ENCODE assay signal across 8 cellular contexts in genomic region chr3:113696658-113697191, GRCh38. TPM values are rescaled to one million over a fixed set of nuclear protein-coding genes. Genes with fewer than 3 reads are reported as not detected.
DNase-seq lines count a peak whose midpoint lies in the region; ATAC-seq and TF ChIP-seq lines count a peak whose summit lies in the region.

No MANE protein-coding gene starts in this region.

- H3K4me3 ChIP-seq in endodermal cell (ENCODE audit: low read length) (peak overlapping the region; percentile 100), mesenchymal stem cell (ENCODE audit: insufficient read depth in 1 of 2, low read depth in 1 of 2, low read length in 2 of 2) (peak overlapping the region; percentile 92 to 99)

- H2AK5ac ChIP-seq in mesenchymal stem cell (ENCODE audit: low read length, severe bottlenecking) = no peak overlapping the region

- H3K27ac Mint-ChIP-seq in activated CD8-positive, alpha-beta memory T cell treated with anti-CD3 and anti-CD28 coated beads, Interleukin-2, amount 10 ng/mL, durations not matched to agents 7 days and 5 days = no peak overlapping the region
- H3K27ac Mint-ChIP-seq in endodermal cell = no peak overlapping the region

- H3K79me1 ChIP-seq in mesenchymal stem cell (replicated peaks; ENCODE audit: low read length, poor library complexity, severe bottlenecking) = peaks cover 25% of the 10 kb centered on the region

- H2BK5ac ChIP-seq in mesenchymal stem cell (ENCODE audit: low read depth, low read length, poor library complexity, severe bottlenecking) = no peak overlapping the region

- peaks cover 2% of the 10 kb centered on the region for H3K36me3 Mint-ChIP-seq in activated CD8-positive, alpha-beta memory T cell treated with anti-CD3 and anti-CD28 coated beads, Interleukin-2, amount 10 ng/mL, durations not matched to agents 7 days and 5 days
- H3K36me3 Mint-ChIP-seq in endodermal cell (ENCODE audit: low read depth) = no peaks in the 10 kb centered on the region

- H3K9me3 ChIP-seq in endodermal cell (ENCODE audit: control insufficient read depth, low read length) = no peaks in the 10 kb centered on the region
- no peaks in the 10 kb centered on the region for H3K9me3 ChIP-seq in mesenchymal stem cell (ENCODE audit: control insufficient read depth, low read length)

- peak overlapping the region; percentile 57 to 65 for H3K4ac ChIP-seq in mesenchymal stem cell (ENCODE audit: low read depth in 1 of 2, low read length in 2 of 2)

- CTCF ChIA-PET in activated CD8-positive, alpha-beta memory T cell treated with anti-CD3 and anti-CD28 coated beads, Interleukin-2, amount 10 ng/mL, durations not matched to agents 7 days and 5 days (lab: Charles Lee) = interaction anchor here (0.9 to 2.3 kb wide), 4 partner anchors 32 to 49 kb away, joined by 3 to 8 read pairs (median 4); partner anchors contain the start of gene NAA50

- no peak overlapping the region for H3K4me3 Mint-ChIP-seq in activated CD8-positive, alpha-beta memory T cell treated with anti-CD3 and anti-CD28 coated beads, Interleukin-2, amount 10 ng/mL, durations not matched to agents 7 days and 5 days
- H3K4me3 Mint-ChIP-seq in endodermal cell = no peak overlapping the region

- H3K36me3 ChIP-seq in endodermal cell (ENCODE audit: control insufficient read depth, insufficient read depth, low read length) = no peaks in the 10 kb centered on the region
- no peaks in the 10 kb centered on the region for H3K36me3 ChIP-seq in mesenchymal stem cell (ENCODE audit: control insufficient read depth in 1 of 2, insufficient read depth in 2 of 2, low read depth in 1 of 2, low read length in 2 of 2)

- no peak overlapping the region for H4K91ac ChIP-seq in mesenchymal stem cell (ENCODE audit: low read length)

- no peak overlapping the region for H3K23ac ChIP-seq in mesenchymal stem cell (ENCODE audit: low read length in 2 of 2)

- H2BK15ac ChIP-seq in mesenchymal stem cell (ENCODE audit: low read depth, poor library complexity, severe bottlenecking) = no peak overlapping the region

- H3K18ac ChIP-seq in mesenchymal stem cell (ENCODE audit: low read depth in 1 of 2, low read length in 2 of 2) = peak overlapping the region; percentile 73 to 75

- peak; percentile 28 for TF ChIP-seq CTCF in endodermal cell (conservative IDR thresholded peaks at IDR 0.05)

- no peak overlapping the region for H2BK120ac ChIP-seq in mesenchymal stem cell (ENCODE audit: low read depth, low read length)

- peak; percentile 92 for ATAC-seq in GM21367 (IDR thresholded peaks at IDR 0.05; ENCODE audit: unreplicated experiment)
- peak; percentile 93 for ATAC-seq in activated CD8-positive, alpha-beta memory T cell treated with anti-CD3 and anti-CD28 coated beads, Interleukin-2, amount 10 ng/mL, durations not matched to agents 7 days and 5 days

- no peak overlapping the region for H3K14ac ChIP-seq in mesenchymal stem cell (ENCODE audit: low read length in 2 of 2)

- H3K27ac ChIP-seq in endodermal cell (ENCODE audit: low read depth, low read length) (no peak overlapping the region), mesenchymal stem cell (ENCODE audit: low read length, poor library complexity, severe bottlenecking) (peak overlapping the region; percentile 91)

- H3K9ac ChIP-seq in endodermal cell (ENCODE audit: extremely low read depth, low read length, poor library complexity, severe bottlenecking) (peak overlapping the region; percentile 79), mesenchymal stem cell (ENCODE audit: low read length) (peak overlapping the region; percentile 91)

- no peaks in the 10 kb centered on the region for H3K27me3 Mint-ChIP-seq in activated CD8-positive, alpha-beta memory T cell treated with anti-CD3 and anti-CD28 coated beads, Interleukin-2, amount 10 ng/mL, durations not matched to agents 7 days and 5 days
- no peaks in the 10 kb centered on the region for H3K27me3 Mint-ChIP-seq in endodermal cell (ENCODE audit: insufficient read depth)

- H3K4me1 ChIP-seq in endodermal cell (ENCODE audit: control insufficient read depth, insufficient read depth, low read length) = no peaks in the 10 kb centered on the region
- peaks cover 6% of the 10 kb centered on the region for H3K4me1 ChIP-seq in mesenchymal stem cell (ENCODE audit: control insufficient read depth, insufficient read depth, low read depth, low read length)

- H3K9me3 Mint-ChIP-seq in activated CD8-positive, alpha-beta memory T cell treated with anti-CD3 and anti-CD28 coated beads, Interleukin-2, amount 10 ng/mL, durations not matched to agents 7 days and 5 days (ENCODE audit: low read depth) = no peaks in the 10 kb centered on the region
- no peaks in the 10 kb centered on the region for H3K9me3 Mint-ChIP-seq in endodermal cell

- WGBS in endodermal cell (ENCODE audit: insufficient coverage in 1 of 2, insufficient read length in 1 of 2), 2 experiments = 0 to 1% methylated on average over 20 to 30 of the region's 31 CpGs
- WGBS in mesenchymal stem cell = under 1% methylated on average over 26 of the region's 31 CpGs

- H3K27me3 ChIP-seq in endodermal cell (ENCODE audit: control insufficient read depth, insufficient read depth, low read length, poor library complexity, severe bottlenecking) (no peaks in the 10 kb centered on the region), mesenchymal stem cell (ENCODE audit: control insufficient read depth in 1 of 2, insufficient read depth in 1 of 2, low read length in 2 of 2) (no peaks in the 10 kb centered on the region)

- H3K4me2 ChIP-seq in mesenchymal stem cell (ENCODE audit: low read length, poor library complexity, severe bottlenecking) = peak overlapping the region; percentile 97

- H3K4me1 Mint-ChIP-seq in activated CD8-positive, alpha-beta memory T cell treated with anti-CD3 and anti-CD28 coated beads, Interleukin-2, amount 10 ng/mL, durations not matched to agents 7 days and 5 days = peaks cover 16% of the 10 kb centered on the region
- H3K4me1 Mint-ChIP-seq in endodermal cell = peaks cover 12% of the 10 kb centered on the region

- peak overlapping the region; percentile 33 for H2AFZ ChIP-seq in mesenchymal stem cell (ENCODE audit: low read depth, low read length)

- peak overlapping the region; percentile 87 for H4K8ac ChIP-seq in mesenchymal stem cell (ENCODE audit: low read length)

- peak; percentile 96 for DNase-seq in COLO668 (lab: John Stamatoyannopoulos, UW; ENCODE audit: unreplicated experiment)
- DNase-seq in HT-29 (ENCODE audit: low spot score) = peak; percentile 100
- peak; percentile 100 for DNase-seq in NK-92 treated with Interleukin-12 subunit alpha and Interleukin-12 subunit beta, amount 100 ng/mL, for 24 hours (lab: John Stamatoyannopoulos, UW)
- DNase-seq in activated CD8-positive, alpha-beta memory T cell treated with anti-CD3 and anti-CD28 coated beads, Interleukin-2, amount 10 ng/mL, durations not matched to agents 7 days and 5 days = peak; percentile 99
- DNase-seq in endodermal cell = peak; percentile 100
- DNase-seq in mesenchymal stem cell = peak; percentile 99
- DNase-seq in stimulated activated CD8-positive, alpha-beta memory T cell treated with anti-CD3 and anti-CD28 coated beads, Interleukin-12 subunit alpha, Interleukin-12 subunit beta, amount 100 ng/mL, for 24 hours (ENCODE audit: extremely low read depth) = peak; percentile 95

- H2BK12ac ChIP-seq in mesenchymal stem cell (ENCODE audit: low read length in 2 of 2) = no peak overlapping the region

RNA-seq across cellular contexts. Expression of gene USF3, which starts 0.3 kb away (rescaled TPM):
- total RNA-seq in HT-29 (2014; rRNA removed; shearing (Covaris generic)) = 8.1 and 10.1 TPM in 2 replicates
- 10 to 100 TPM; 14.5 to 15.2 TPM for total RNA-seq in activated CD8-positive, alpha-beta memory T cell treated with anti-CD3 and anti-CD28 coated beads, Interleukin-2, amount 10 ng/mL, durations not matched to agents 7 days and 5 days
- total RNA-seq in endodermal cell = 10 to 100 TPM; 15.5 to 17.6 TPM
- 10.5 TPM for polyA plus RNA-seq in endodermal cell (2013, experiment 1 of 2)
- polyA plus RNA-seq in endodermal cell (2013, experiment 2 of 2) = 12.5 TPM
- 7.5 TPM for polyA plus RNA-seq in mesenchymal stem cell (2013, experiment 1 of 2)
- 6.6 TPM for polyA plus RNA-seq in mesenchymal stem cell (2013, experiment 2 of 2)

RNA-seq across cellular contexts. Expression of gene NAA50, which starts 49.3 kb away (rescaled TPM):
- total RNA-seq in HT-29 (2014; rRNA removed; shearing (Covaris generic)) = 743 and 760 TPM in 2 replicates
- total RNA-seq in activated CD8-positive, alpha-beta memory T cell treated with anti-CD3 and anti-CD28 coated beads, Interleukin-2, amount 10 ng/mL, durations not matched to agents 7 days and 5 days = 100 to 1,000 TPM; 106 to 134 TPM
- 100 to 1,000 TPM; 137 to 150 TPM for total RNA-seq in endodermal cell
- 123 TPM for polyA plus RNA-seq in endodermal cell (2013, experiment 1 of 2)
- 116 TPM for polyA plus RNA-seq in endodermal cell (2013, experiment 2 of 2)
- polyA plus RNA-seq in mesenchymal stem cell (2013, experiment 1 of 2) = 91.6 TPM
- polyA plus RNA-seq in mesenchymal stem cell (2013, experiment 2 of 2) = 92.9 TPM

RNA-seq across cellular contexts. Expression of gene ATP6V1A, which starts 50.1 kb away (rescaled TPM):
- 43.0 and 43.7 TPM in 2 replicates for total RNA-seq in HT-29 (2014; rRNA removed; shearing (Covaris generic))
- total RNA-seq in activated CD8-positive, alpha-beta memory T cell treated with anti-CD3 and anti-CD28 coated beads, Interleukin-2, amount 10 ng/mL, durations not matched to agents 7 days and 5 days = 10 to 100 TPM; 30.0 to 50.3 TPM
- total RNA-seq in endodermal cell = 10 to 100 TPM; 58.4 to 63.4 TPM
- polyA plus RNA-seq in endodermal cell (2013, experiment 1 of 2) = 39.3 TPM
- 39.2 TPM for polyA plus RNA-seq in endodermal cell (2013, experiment 2 of 2)
- 35.5 TPM for polyA plus RNA-seq in mesenchymal stem cell (2013, experiment 1 of 2)
- 35.2 TPM for polyA plus RNA-seq in mesenchymal stem cell (2013, experiment 2 of 2)
